ENCODE assay signal across 25 cellular contexts in the genomic region with DNA sequence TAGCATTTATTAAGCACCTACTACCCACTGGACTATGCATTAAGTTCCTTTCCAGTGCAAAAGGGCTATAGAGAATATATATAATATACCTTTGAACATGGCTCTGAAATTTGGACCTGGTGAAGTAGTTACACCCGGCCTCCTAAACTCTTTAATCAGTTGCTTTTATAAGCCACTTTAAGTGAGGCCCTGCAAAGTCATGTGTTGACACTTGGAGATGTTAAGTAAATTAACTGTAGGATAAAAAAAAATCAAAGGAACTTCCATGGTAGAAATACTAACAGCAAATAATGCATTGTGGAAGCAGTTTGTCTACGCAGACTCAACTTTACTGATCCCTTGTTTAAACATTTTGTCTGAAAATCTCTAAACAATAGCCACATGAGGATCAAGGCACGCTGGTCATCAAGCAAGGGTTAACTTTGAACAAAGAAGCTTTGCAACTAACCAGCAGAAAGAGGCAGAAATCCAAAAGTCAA.
A peak's percentile ranks its signal among the peaks of the same experiment; 100 is the strongest.
DNase-seq lines count a peak whose midpoint lies in the region; ATAC-seq, FAIRE-seq and TF ChIP-seq lines count a peak whose summit lies in the region.
"Had no signal": no experiment of that assay in that cellular context is flagged by ENCODE, and none has a peak within 500 bp of the region (broad histone marks: within the 10 kb centered on the region; RNA-seq: fewer than 3 reads in every experiment).

No MANE protein-coding gene starts in this region.

- H3K27ac ChIP-seq in 22Rv1 (peak overlapping the region; percentile 95), HEK293 (ENCODE audit: extremely low read depth, low read depth, low read length) (no peak overlapping the region), epithelial cell of prostate (peak overlapping the region; percentile 74)
- H3K27ac ChIP-seq: BLaER1 treated with 17β-estradiol and CSF1 and Interleukin-3, amounts not matched to agents 10 nM and 100 nM had no signal

- H3K4me1 Mint-ChIP-seq in stimulated activated naive CD8-positive, alpha-beta T cell treated with anti-CD3 and anti-CD28 coated beads, Interleukin-15, amount 100 ng/mL, for 72 hours = no peaks in the 10 kb centered on the region
- H3K4me1 Mint-ChIP-seq: CD4-positive, alpha-beta memory T cell had no signal

- no peaks in the 10 kb centered on the region for H3K36me3 ChIP-seq in HEK293 (ENCODE audit: control insufficient read depth in 2 of 2, insufficient read depth in 1 of 2, low read length in 2 of 2)
- H3K36me3 ChIP-seq: MG63 had no signal

- H3K4me3 Mint-ChIP-seq in stimulated activated naive CD8-positive, alpha-beta T cell treated with anti-CD3 and anti-CD28 coated beads, Interleukin-15, amount 100 ng/mL, for 72 hours = no peak overlapping the region
- H3K4me3 Mint-ChIP-seq: CD4-positive, alpha-beta memory T cell had no signal

- intact Hi-C loops in left colon (cut with DNase I, micrococcal nuclease) = no loop called here

- H3K27ac Mint-ChIP-seq in stimulated activated naive CD8-positive, alpha-beta T cell treated with anti-CD3 and anti-CD28 coated beads, Interleukin-15, amount 100 ng/mL, for 72 hours = no peak overlapping the region
- H3K27ac Mint-ChIP-seq: CD4-positive, alpha-beta memory T cell had no signal

- peak; percentile 41 for ATAC-seq in left colon
- no peak for ATAC-seq in stimulated activated naive CD8-positive, alpha-beta T cell treated with anti-CD3 and anti-CD28 coated beads, Interleukin-15, amount 100 ng/mL, for 72 hours
- ATAC-seq: HCT116, SK-N-SH treated with all-trans-retinoic acid at 6 μM for 48 hours had no signal

- H3K9me3 Mint-ChIP-seq in stimulated activated naive CD8-positive, alpha-beta T cell treated with anti-CD3 and anti-CD28 coated beads, Interleukin-15, amount 100 ng/mL, for 72 hours = no peaks in the 10 kb centered on the region
- H3K9me3 Mint-ChIP-seq: CD4-positive, alpha-beta memory T cell had no signal

- H3K4me3 ChIP-seq in HEK293 (ENCODE audit: low read depth, low read length) = no peak overlapping the region
- H3K4me3 ChIP-seq: BLaER1 treated with 17β-estradiol and CSF1 and Interleukin-3, amounts not matched to agents 10 nM and 100 nM; MG63 had no signal

- peaks cover 24% of the 10 kb centered on the region for H3K4me1 ChIP-seq in HEK293 (ENCODE audit: control insufficient read depth, insufficient read depth, low read length)
- H3K4me1 ChIP-seq: BLaER1 treated with 17β-estradiol and CSF1 and Interleukin-3, amounts not matched to agents 10 nM and 100 nM had no signal

- CTCF ChIA-PET in HEK293 (lab: Yijun Ruan, JAX) = interaction anchor here (0.6 kb wide), 1 partner anchor 15 kb away, joined by 5 read pairs; no protein-coding TSS in a partner anchor

- TF ChIP-seq CTCF in 22Rv1 (IDR thresholded peaks at IDR 0.05) = no peak
- TF ChIP-seq CTCF in HEK293 (tag by site-specific recombination; IDR thresholded peaks at IDR 0.05) = no peak

- no peak for DNase-seq in epithelial cell of prostate (ENCODE audit: low read depth, low spot score)
- no peak for DNase-seq in left colon
- no peak for DNase-seq in GM19239 (ENCODE audit: insufficient read length, low spot score)
- DNase-seq in stimulated activated naive CD4-positive, alpha-beta T cell (lab: John Stamatoyannopoulos, UW) = no peak
- DNase-seq in stimulated activated naive CD8-positive, alpha-beta T cell treated with anti-CD3 and anti-CD28 coated beads, Interleukin-15, amount 100 ng/mL, for 72 hours = no peak
- DNase-seq in HuH-7 (ENCODE audit: low spot score) = no peak
- DNase-seq: ACHN; Caco-2; CD4-positive, alpha-beta memory T cell; DMS153; GDM1; Kasumi-1; MG63; NCI-H1048; NCI-H1417 treated with DMSO at 0.1 percent for 48 hours; NCI-H187; NCI-H446 treated with DMSO at 0.1 percent for 48 hours; NCI-H69; SHP77 treated with DMSO at 0.1 percent for 48 hours had no signal

- no peaks in the 10 kb centered on the region for H3K9me3 ChIP-seq in HEK293 (ENCODE audit: control insufficient read depth, insufficient read depth, low read depth, low read length)
- H3K9me3 ChIP-seq: Caco-2, MG63 had no signal

- POLR2A ChIA-PET in HEK293 (lab: Yijun Ruan, JAX) = no interaction called here

- FAIRE-seq in GM19239 (lab: Jason Lieb, UNC) = no peak
- FAIRE-seq: H1 had no signal

- H3K27me3 Mint-ChIP-seq in stimulated activated naive CD8-positive, alpha-beta T cell treated with anti-CD3 and anti-CD28 coated beads, Interleukin-15, amount 100 ng/mL, for 72 hours = no peaks in the 10 kb centered on the region
- H3K27me3 Mint-ChIP-seq: CD4-positive, alpha-beta memory T cell had no signal

TF ChIP-seq in HEK293, 187 proteins besides CTCF, POLR2A, EP300 and RAD21:
- TF ChIP-seq PRDM2 (tag by site-specific recombination; IDR thresholded peaks at IDR 0.05; ENCODE audit: borderline replicate concordance) = no peak
- peak; percentile 34; the same call in 1 of the 2 replicates for TF ChIP-seq OSR2 (tag by site-specific recombination; IDR thresholded peaks at IDR 0.05)
- no peak for TF ChIP-seq MZF1 (tag by site-specific recombination; IDR thresholded peaks at IDR 0.05; ENCODE audit: borderline replicate concordance)
- no peak for TF ChIP-seq ZNF184 (tag by site-specific recombination; IDR thresholded peaks at IDR 0.05)
- TF ChIP-seq, protein P1, sequence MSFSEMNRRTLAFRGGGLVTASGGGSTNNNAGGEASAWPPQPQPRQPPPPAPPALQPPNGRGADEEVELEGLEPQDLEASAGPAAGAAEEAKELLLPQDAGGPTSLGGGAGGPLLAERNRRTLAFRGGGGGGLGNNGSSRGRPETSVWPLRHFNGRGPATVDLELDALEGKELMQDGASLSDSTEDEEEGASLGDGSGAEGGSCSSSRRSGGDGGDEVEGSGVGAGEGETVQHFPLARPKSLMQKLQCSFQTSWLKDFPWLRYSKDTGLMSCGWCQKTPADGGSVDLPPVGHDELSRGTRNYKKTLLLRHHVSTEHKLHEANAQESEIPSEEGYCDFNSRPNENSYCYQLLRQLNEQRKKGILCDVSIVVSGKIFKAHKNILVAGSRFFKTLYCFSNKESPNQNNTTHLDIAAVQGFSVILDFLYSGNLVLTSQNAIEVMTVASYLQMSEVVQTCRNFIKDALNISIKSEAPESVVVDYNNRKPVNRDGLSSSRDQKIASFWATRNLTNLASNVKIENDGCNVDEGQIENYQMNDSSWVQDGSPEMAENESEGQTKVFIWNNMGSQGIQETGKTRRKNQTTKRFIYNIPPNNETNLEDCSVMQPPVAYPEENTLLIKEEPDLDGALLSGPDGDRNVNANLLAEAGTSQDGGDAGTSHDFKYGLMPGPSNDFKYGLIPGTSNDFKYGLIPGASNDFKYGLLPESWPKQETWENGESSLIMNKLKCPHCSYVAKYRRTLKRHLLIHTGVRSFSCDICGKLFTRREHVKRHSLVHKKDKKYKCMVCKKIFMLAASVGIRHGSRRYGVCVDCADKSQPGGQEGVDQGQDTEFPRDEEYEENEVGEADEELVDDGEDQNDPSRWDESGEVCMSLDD (tag by site-specific recombination; IDR thresholded peaks at IDR 0.05) = no peak
